ENCODE assay signal across 10 cellular contexts in the genomic region with DNA sequence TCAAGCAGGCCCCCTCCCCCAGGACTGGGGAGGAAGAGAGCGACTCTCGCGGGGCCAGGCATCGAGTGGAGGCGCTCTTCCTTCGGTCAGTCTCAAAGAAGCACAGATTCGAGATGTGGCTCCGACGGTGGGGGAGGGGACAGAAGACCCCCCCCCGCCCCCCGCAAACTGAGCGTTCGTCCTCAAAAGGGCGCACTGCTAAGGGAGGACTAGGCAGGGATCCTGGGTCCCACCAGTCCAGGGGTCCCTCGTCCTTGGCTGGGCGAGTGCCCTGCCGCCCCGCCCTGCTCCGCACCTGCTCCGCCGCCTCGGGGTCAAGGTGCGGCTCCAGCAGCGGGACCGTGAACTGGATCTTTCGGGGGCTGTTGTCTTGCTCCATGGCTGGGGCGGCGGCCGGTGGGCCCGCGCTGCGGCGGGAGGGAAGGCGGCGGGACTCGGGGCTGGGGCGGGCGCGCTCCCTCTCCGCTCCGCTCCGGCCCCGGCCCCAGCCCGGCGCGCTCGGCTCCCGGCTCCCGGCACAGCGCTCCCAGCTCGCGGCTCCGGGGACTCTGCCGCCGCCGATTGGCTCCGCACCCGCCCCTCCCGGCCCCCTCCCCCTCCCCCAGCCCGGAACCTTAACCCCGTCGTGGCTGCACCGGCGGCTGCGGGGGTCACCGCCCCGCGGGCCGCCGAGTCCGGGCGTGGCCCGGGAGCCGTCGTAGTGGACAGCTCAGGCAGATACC. TPM values are rescaled to one million over a fixed set of nuclear protein-coding genes. Genes with fewer than 3 reads are reported as not detected.
DNase-seq lines count a peak whose midpoint lies in the region; ATAC-seq and TF ChIP-seq lines count a peak whose summit lies in the region.
"Had no signal": no experiment of that assay in that cellular context is flagged by ENCODE, and none has a peak within 500 bp of the region (broad histone marks: within the 10 kb centered on the region; RNA-seq: fewer than 3 reads in every experiment).

A gene with protein sequence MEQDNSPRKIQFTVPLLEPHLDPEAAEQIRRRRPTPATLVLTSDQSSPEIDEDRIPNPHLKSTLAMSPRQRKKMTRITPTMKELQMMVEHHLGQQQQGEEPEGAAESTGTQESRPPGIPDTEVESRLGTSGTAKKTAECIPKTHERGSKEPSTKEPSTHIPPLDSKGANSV (minus strand): TSS at position 550 of the 722 bp plus-strand sequence. CDS start 171 bp downstream, at position 379.

- no peaks in the 10 kb centered on the region for H3K36me3 ChIP-seq in body of pancreas (replicated peaks in 1 of 2; ENCODE audit: insufficient read depth in 1 of 2, low read depth in 2 of 2)
- no peaks in the 10 kb centered on the region for H3K36me3 ChIP-seq in left lung
- H3K36me3 ChIP-seq in stomach: peaks cover 0 to 4% (median 0%) of the 10 kb centered on the region in 4 donors

- TF ChIP-seq POLR2A in body of pancreas (IDR thresholded peaks at IDR 0.05) (no peak), stomach (IDR thresholded peaks at IDR 0.05) (no peak)

- 0 to 1% methylated on average over 1 to 65 of the region's 75 CpGs for WGBS in body of pancreas, 2 donors
- WGBS in stomach, 5 donors: 0 to 2% (median 1%) methylated on average over 7 to 75 of the region's 75 CpGs

- H3K4me1 ChIP-seq in body of pancreas: peaks cover 18% of the 10 kb centered on the region
- peaks cover 0 to 15% of the 10 kb centered on the region in 2 donors for H3K4me1 ChIP-seq in left lung
- H3K4me1 ChIP-seq in stomach: peaks cover 15 to 46% (median 31%) of the 10 kb centered on the region in 4 donors

- H3K27me3 ChIP-seq in body of pancreas (no peaks in the 10 kb centered on the region), left lung (peaks cover 17 to 81% of the 10 kb centered on the region in 2 donors), stomach (peaks cover 0 to 40% (median 17%) of the 10 kb centered on the region in 3 donors)

- TF ChIP-seq CTCF in body of pancreas (IDR thresholded peaks at IDR 0.05) (no peak), left lung (IDR thresholded peaks at IDR 0.05) (no peak), stomach (IDR thresholded peaks at IDR 0.05) (no peak)

- peak; percentile 78 for ATAC-seq in body of pancreas
- ATAC-seq in left lung: peak; percentile 76
- ATAC-seq in HG03108 (IDR thresholded peaks at IDR 0.05; ENCODE audit: unreplicated experiment): no peak

- no peak within 1 kb of the TSS for H3K27ac ChIP-seq in body of pancreas
- H3K27ac ChIP-seq in left lung: no peak within 1 kb of the TSS
- H3K27ac ChIP-seq in stomach: peak within 1 kb of the TSS in 3 of 5 donors; percentile 44 to 66 (median 58)
- H3K27ac ChIP-seq: 22Rv1 had no signal

- no peak for TF ChIP-seq EP300 in stomach (IDR thresholded peaks at IDR 0.05)

- no peaks in the 10 kb centered on the region for H3K9me3 ChIP-seq in body of pancreas
- no peaks in the 10 kb centered on the region for H3K9me3 ChIP-seq in left lung
- no peaks in the 10 kb centered on the region for H3K9me3 ChIP-seq in stomach

- DNase-seq in DMS 273 (lab: John Stamatoyannopoulos, UW; ENCODE audit: unreplicated experiment) (peak; percentile 26), DMS 273 treated with DMSO at 0.1 percent for 48 hours (lab: John Stamatoyannopoulos, UW) (no peak), body of pancreas (peak; percentile 31 to 58 (median 44)), left lung (no peak), stomach (peak; percentile 51), epidermal melanocyte (ENCODE audit: insufficient read length, low spot score) (no peak), NAMALWA (ENCODE audit: low spot score) (no peak)
- DNase-seq: T-helper 9 cell had no signal

- intact Hi-C loops in body of pancreas (cut with DNase I) (loop anchor here (10.0 kb wide), 1 partner anchor 377 kb away; no protein-coding TSS in a partner anchor), left lung (cut with DNase I) (no loop called here), stomach (cut with DNase I; ENCODE audit: low total_unique reads) (no loop called here)

- H3K4me3 ChIP-seq in body of pancreas (no peak within 1 kb of the TSS), left lung (peak within 1 kb of the TSS; percentile 3 to 15), stomach (peak within 1 kb of the TSS; percentile 54 to 70 (median 62))

RNA-seq across cellular contexts. Expression of the gene that starts here (rescaled TPM):
- total RNA-seq in body of pancreas: 10 to 100 TPM in 1 of 2 donors, 1 to 10 TPM in 1; 3.6 to 51.4 TPM
- under 1 TPM; 0.18 to 0.26 TPM for total RNA-seq in left lung
- 100 to 1,000 TPM in 1 of 5 donors, 10 to 100 TPM in 1, 1 to 10 TPM in 2, not detected in 1; 5.5 to 313 (median 42.3) TPM for total RNA-seq in stomach
- polyA plus RNA-seq in stomach: 1 to 10 TPM; 2.6 to 9.9 (median 5.9) TPM

Comparison
In these comparisons a context has a peak if more than half of its experiments do, and no peak if none do; other contexts are left out.
1. DNase-seq: peak in DMS 273 (single experiment), body of pancreas (4 of 4) and stomach (single experiment); none in DMS 273 treated with DMSO at 0.1 percent for 48 hours (single experiment), left lung (0 of 2), epidermal melanocyte (single experiment) and NAMALWA (single experiment).
2. Peak in ATAC-seq and H3K4me3 ChIP-seq in left lung; RNA of the gene not detected or under 1 TPM.
3. H3K27ac ChIP-seq: peak in stomach (3 of 5); none in body of pancreas (0 of 4) and left lung (0 of 2).
4. H3K4me3 ChIP-seq: peak in stomach (4 of 4); none in body of pancreas (0 of 2).